10 cellular contexts compared by ENCODE assay signal in genomic region chr5:16600397-16600796, GRCh38. TPM values are rescaled to one million over a fixed set of nuclear protein-coding genes. Genes with fewer than 3 reads are reported as not detected.
A peak's percentile ranks its signal among the peaks of the same experiment; 100 is the strongest.
DNase-seq lines count a peak whose midpoint lies in the region; ATAC-seq and TF ChIP-seq lines count a peak whose summit lies in the region.
"Had no signal": no experiment of that assay in that cellular context is flagged by ENCODE, and none has a peak within 500 bp of the region (broad histone marks: within the 10 kb centered on the region; RNA-seq: fewer than 3 reads in every experiment).

No MANE protein-coding gene starts in this region.

- H3K9me3 ChIP-seq in CD4-positive, alpha-beta memory T cell (ENCODE audit: control insufficient read depth in 1 of 2, low read length in 2 of 2), result no peaks in the 10 kb centered on the region
- H3K9me3 ChIP-seq: SJSA1 had no signal

- CTCF ChIA-PET in CD4-positive, alpha-beta memory T cell (lab: Charles Lee; ENCODE audit: partially characterized antibody), result no interaction called here

- H3K27ac ChIP-seq in CD4-positive, alpha-beta memory T cell (ENCODE audit: low read depth, low read length), result no peak overlapping the region
- H3K27ac ChIP-seq: SJSA1 had no signal

- POLR2A ChIA-PET in CD4-positive, alpha-beta memory T cell (lab: Charles Lee; ENCODE audit: partially characterized antibody), result no interaction called here

- peaks cover 29 to 30% of the 10 kb centered on the region in 2 donors for H3K36me3 Mint-ChIP-seq in CD4-positive, alpha-beta memory T cell
- H3K36me3 Mint-ChIP-seq in nephron (ENCODE audit: low read depth), result no peaks in the 10 kb centered on the region

- intact Hi-C loops in CD4-positive, alpha-beta memory T cell (cut with micrococcal nuclease), result no loop called here

- no peak overlapping the region for H3K4me3 ChIP-seq in CD4-positive, alpha-beta memory T cell (ENCODE audit: low read length in 2 of 2)
- H3K4me3 ChIP-seq: SJSA1 had no signal

- H3K36me3 ChIP-seq in CD4-positive, alpha-beta memory T cell (ENCODE audit: insufficient read depth, low read length), result peaks cover 5% of the 10 kb centered on the region
- H3K36me3 ChIP-seq: SJSA1 had no signal

- no peaks in the 10 kb centered on the region for H3K9me3 Mint-ChIP-seq in CD4-positive, alpha-beta memory T cell
- no peaks in the 10 kb centered on the region for H3K9me3 Mint-ChIP-seq in nephron

- H3K27me3 ChIP-seq in CD4-positive, alpha-beta memory T cell (ENCODE audit: insufficient read depth, low read length), result no peaks in the 10 kb centered on the region

- H3K27me3 Mint-ChIP-seq in CD4-positive, alpha-beta memory T cell, result no peaks in the 10 kb centered on the region
- H3K27me3 Mint-ChIP-seq in nephron (ENCODE audit: low read depth), result peaks cover 26% of the 10 kb centered on the region

- H3K4me3 Mint-ChIP-seq in CD4-positive, alpha-beta memory T cell, result no peak overlapping the region
- no peak overlapping the region for H3K4me3 Mint-ChIP-seq in nephron

- H3K27ac Mint-ChIP-seq in CD4-positive, alpha-beta memory T cell, result peak overlapping the region in 4 of 7 donors; percentile 31 to 77 (median 42)
- H3K27ac Mint-ChIP-seq in nephron, result peak overlapping the region in 2 of 3 experiments; percentile 12 to 67

- peaks cover 20 to 87% (median 34%) of the 10 kb centered on the region in 4 donors for H3K4me1 Mint-ChIP-seq in CD4-positive, alpha-beta memory T cell
- peaks cover 7% of the 10 kb centered on the region for H3K4me1 Mint-ChIP-seq in nephron

- no peak for TF ChIP-seq CTCF in nephron (IDR thresholded peaks at IDR 0.05; ENCODE audit: unreplicated experiment in 3 of 3)

- no peak for DNase-seq in CD4-positive, alpha-beta memory T cell
- DNase-seq in NOMO-1 treated with DMSO at 0.1 percent for 48 hours (lab: John Stamatoyannopoulos, UW; ENCODE audit: unreplicated experiment), result peak; percentile 32
- peak; percentile 14 for DNase-seq in fibroblast of the conjunctiva (ENCODE audit: low read depth)
- no peak for DNase-seq in HT-29 (ENCODE audit: low spot score)
- DNase-seq: activated naive CD4-positive, alpha-beta T cell treated with anti-CD3 and anti-CD28 coated beads, Interleukin-2, amount 50 U/mL, for 16 hours had no signal

- ATAC-seq in GM21360 (IDR thresholded peaks at IDR 0.05; ENCODE audit: unreplicated experiment) (no peak), HG03095 (IDR thresholded peaks at IDR 0.05; ENCODE audit: unreplicated experiment) (no peak), HG03025 (IDR thresholded peaks at IDR 0.05; ENCODE audit: low FRiP score, unreplicated experiment) (no peak)

- H3K4me1 ChIP-seq in CD4-positive, alpha-beta memory T cell (ENCODE audit: insufficient read depth, low read length), result no peaks in the 10 kb centered on the region
- H3K4me1 ChIP-seq: SJSA1 had no signal

RNA-seq across cellular contexts. Expression of gene RETREG1, which starts 16.4 kb away (rescaled TPM):
- 10 to 100 TPM; 26.6 to 28.0 TPM for total RNA-seq in CD4-positive, alpha-beta memory T cell
- 10 to 100 TPM; 70.6 to 79.5 TPM for polyA plus RNA-seq in CD4-positive, alpha-beta memory T cell
- total RNA-seq in HT-29 (2014; rRNA removed; shearing (Covaris generic)), result 0.83 and 1.6 TPM in 2 replicates

Comparison
In these comparisons a context has a peak if more than half of its experiments do, and no peak if none do; other contexts are left out.
1. DNase-seq: peak in NOMO-1 treated with DMSO at 0.1 percent for 48 hours (single experiment) and fibroblast of the conjunctiva (single experiment); none in CD4-positive, alpha-beta memory T cell (0 of 5) and HT-29 (single experiment).
2. RNA of gene RETREG1, which starts 16.4 kb away (total RNA-seq): 26.6 to 28.0 TPM in CD4-positive, alpha-beta memory T cell; 0.83 to 1.6 TPM in HT-29; every median in the first group is over 10 times any median in the second.